Comparison of ENCODE assay signal across 21 cellular contexts in the genomic region with DNA sequence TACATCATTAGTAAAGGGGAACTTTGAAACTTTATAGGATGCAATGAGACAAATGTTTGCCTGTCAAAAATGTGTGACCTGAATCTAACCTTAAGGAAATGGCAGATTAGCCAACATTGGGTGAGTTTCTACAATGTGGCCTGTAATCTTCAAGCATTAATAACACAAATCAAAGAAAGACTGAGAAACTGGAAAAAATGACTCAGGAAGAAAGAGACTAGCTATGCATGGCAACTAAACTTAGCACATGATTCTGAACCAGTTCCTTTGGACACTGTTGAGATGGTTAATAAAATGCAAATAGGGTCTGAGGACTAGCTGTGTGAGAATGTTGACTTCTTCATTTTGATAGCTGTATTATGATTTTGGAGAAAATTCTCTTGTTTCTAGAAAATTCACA.
A peak's percentile ranks its signal among the peaks of the same experiment; 100 is the strongest.
DNase-seq lines count a peak whose midpoint lies in the region; ATAC-seq, FAIRE-seq and TF ChIP-seq lines count a peak whose summit lies in the region.
"Had no signal": no experiment of that assay in that cellular context is flagged by ENCODE, and none has a peak within 500 bp of the region (broad histone marks: within the 10 kb centered on the region; RNA-seq: fewer than 3 reads in every experiment).

No MANE protein-coding gene starts in this region.

- H4K20me1 ChIP-seq in GM23248 (ENCODE audit: insufficient read depth) (no peaks in the 10 kb centered on the region), GM12878 (ENCODE audit: control insufficient read depth, insufficient read depth) (no peaks in the 10 kb centered on the region)

- TF ChIP-seq CTCF in GM12878 (IDR thresholded peaks at IDR 0.05 in 2 of 3, conservative IDR thresholded peaks at IDR 0.05 in 1 of 3; ENCODE audit: control insufficient read depth in 2 of 3, extremely low read depth in 1 of 3, insufficient read depth in 1 of 3, low read depth in 3 of 3, low read length in 3 of 3) (no peak), prostate gland (IDR thresholded peaks at IDR 0.05) (no peak), body of pancreas (IDR thresholded peaks at IDR 0.05) (no peak)

- no peak overlapping the region for H3K23ac ChIP-seq in mesenchymal stem cell (ENCODE audit: low read length in 2 of 2)

- no peak for ATAC-seq in activated naive CD8-positive, alpha-beta T cell treated with anti-CD3 and anti-CD28 coated beads, Interleukin-2, amount 50 U/mL, for 24 hours
- ATAC-seq in GM12878 (no peak), body of pancreas (no peak)
- ATAC-seq: Right ventricle myocardium inferior had no signal

- peak; percentile 18 for FAIRE-seq in GM12878 (lab: Jason Lieb, UNC)
- FAIRE-seq: GM19239, RCC 7860 had no signal

- H3K4me3 Mint-ChIP-seq in activated naive CD8-positive, alpha-beta T cell treated with anti-CD3 and anti-CD28 coated beads for 36 hours = no peak overlapping the region
- no peak overlapping the region for H3K4me3 Mint-ChIP-seq in activated naive CD8-positive, alpha-beta T cell treated with anti-CD3 and anti-CD28 coated beads, Interleukin-2, amount 50 U/mL, for 24 hours

- H3K36me3 ChIP-seq in GM23248 (ENCODE audit: low read depth) = no peaks in the 10 kb centered on the region
- H3K36me3 ChIP-seq in GM12878 (ENCODE audit: control insufficient read depth in 2 of 2, insufficient read depth in 2 of 2, low read length in 1 of 2) = no peaks in the 10 kb centered on the region
- H3K36me3 ChIP-seq in mesenchymal stem cell (ENCODE audit: control insufficient read depth in 1 of 2, insufficient read depth in 2 of 2, low read depth in 1 of 2, low read length in 2 of 2) = no peaks in the 10 kb centered on the region
- H3K36me3 ChIP-seq in prostate gland = no peaks in the 10 kb centered on the region
- no peaks in the 10 kb centered on the region for H3K36me3 ChIP-seq in body of pancreas (replicated peaks in 1 of 2; ENCODE audit: insufficient read depth in 1 of 2, low read depth in 2 of 2)
- H3K36me3 ChIP-seq: SJSA1 had no signal

- no peak for TF ChIP-seq EP300 in GM12878 (IDR thresholded peaks at IDR 0.05; ENCODE audit: borderline replicate concordance in 1 of 2, control insufficient read depth in 1 of 2, low read depth in 2 of 2, low read length in 2 of 2)

- no peaks in the 10 kb centered on the region for H3K9me2 ChIP-seq in GM23248 (ENCODE audit: insufficient read depth)

- TF ChIP-seq POLR2A in GM12878 (IDR thresholded peaks at IDR 0.05; ENCODE audit: low read depth, low read length) = no peak
- no peak for TF ChIP-seq POLR2A in prostate gland (IDR thresholded peaks at IDR 0.05)
- no peak for TF ChIP-seq POLR2A in body of pancreas (IDR thresholded peaks at IDR 0.05)

- H3K27me3 Mint-ChIP-seq in activated naive CD8-positive, alpha-beta T cell treated with anti-CD3 and anti-CD28 coated beads for 36 hours = no peaks in the 10 kb centered on the region
- peaks cover 1% of the 10 kb centered on the region for H3K27me3 Mint-ChIP-seq in activated naive CD8-positive, alpha-beta T cell treated with anti-CD3 and anti-CD28 coated beads, Interleukin-2, amount 50 U/mL, for 24 hours

- in situ Hi-C loops in GM23248 (cut with MboI) = no loop called here
- in situ Hi-C loops in GM12878 (cut with MboI) = no loop called here

- H2AFZ ChIP-seq in GM23248 = no peak overlapping the region
- H2AFZ ChIP-seq in GM12878 (ENCODE audit: control insufficient read depth, low read depth, low read length) = no peak overlapping the region
- no peak overlapping the region for H2AFZ ChIP-seq in mesenchymal stem cell (ENCODE audit: low read depth, low read length)

- H2BK15ac ChIP-seq in mesenchymal stem cell (ENCODE audit: low read depth, poor library complexity, severe bottlenecking) = no peak overlapping the region

- TF ChIP-seq RAD21 in GM12878 (IDR thresholded peaks at IDR 0.05; ENCODE audit: insufficient read depth, low read depth, low read length) = no peak

- H4K8ac ChIP-seq in mesenchymal stem cell (ENCODE audit: low read length) = no peak overlapping the region

- RAD21 ChIA-PET in GM12878 (lab: Charles Lee; ENCODE audit: unreplicated experiment) = interaction anchor here (0.9 to 1.5 kb wide), 4 partner anchors 34 to 468 kb away, joined by 3 read pairs; no protein-coding TSS in a partner anchor

- BruUV-seq in GM12878 (replicated peaks; lab: Mats Ljungman, UMichigan) = no TSS peak

- H2AK5ac ChIP-seq in mesenchymal stem cell (ENCODE audit: low read length, severe bottlenecking) = no peak overlapping the region

- intact Hi-C loops in GM12878 (cut with micrococcal nuclease; ENCODE audit: unreplicated experiment) = loop anchor here (5.0 kb wide), 1 partner anchor 179 kb away; no protein-coding TSS in a partner anchor
- intact Hi-C loops in prostate gland (cut with DNase I) = no loop called here
- intact Hi-C loops in body of pancreas (cut with DNase I) = no loop called here

- H3K36me3 Mint-ChIP-seq in activated naive CD8-positive, alpha-beta T cell treated with anti-CD3 and anti-CD28 coated beads for 36 hours = peaks cover 2% of the 10 kb centered on the region
- no peaks in the 10 kb centered on the region for H3K36me3 Mint-ChIP-seq in activated naive CD8-positive, alpha-beta T cell treated with anti-CD3 and anti-CD28 coated beads, Interleukin-2, amount 50 U/mL, for 24 hours (ENCODE audit: low read depth)

- H3K9me3 ChIP-seq in GM23248 (ENCODE audit: low read depth) (no peaks in the 10 kb centered on the region), GM12878 (replicated peaks; ENCODE audit: control insufficient read depth, insufficient read depth, low read length) (peaks cover 5% of the 10 kb centered on the region; the same call in 2 of the 3 replicates), mesenchymal stem cell (ENCODE audit: control insufficient read depth, low read length) (peaks cover 10% of the 10 kb centered on the region), prostate gland (no peaks in the 10 kb centered on the region), body of pancreas (no peaks in the 10 kb centered on the region)
- H3K9me3 ChIP-seq: SJSA1 had no signal

- H3K4ac ChIP-seq in mesenchymal stem cell (ENCODE audit: low read depth in 1 of 2, low read length in 2 of 2) = no peak overlapping the region

- H3K4me1 Mint-ChIP-seq in activated naive CD8-positive, alpha-beta T cell treated with anti-CD3 and anti-CD28 coated beads for 36 hours = peaks cover 20% of the 10 kb centered on the region
- H3K4me1 Mint-ChIP-seq in activated naive CD8-positive, alpha-beta T cell treated with anti-CD3 and anti-CD28 coated beads, Interleukin-2, amount 50 U/mL, for 24 hours = peaks cover 26% of the 10 kb centered on the region

- H3K4me2 ChIP-seq in GM23248 (ENCODE audit: unreplicated experiment) (no peak overlapping the region), GM12878 (ENCODE audit: control insufficient read depth, insufficient read depth) (no peak overlapping the region), mesenchymal stem cell (ENCODE audit: low read length, poor library complexity, severe bottlenecking) (no peak overlapping the region)

- no peak overlapping the region for H3K4me3 ChIP-seq in GM23248
- H3K4me3 ChIP-seq in GM12878 = no peak overlapping the region
- H3K4me3 ChIP-seq in mesenchymal stem cell (ENCODE audit: insufficient read depth in 1 of 2, low read depth in 1 of 2, low read length in 2 of 2) = no peak overlapping the region
- no peak overlapping the region for H3K4me3 ChIP-seq in prostate gland
- H3K4me3 ChIP-seq in body of pancreas = no peak overlapping the region
- H3K4me3 ChIP-seq: SJSA1 had no signal

- H3K79me2 ChIP-seq in GM23248 (ENCODE audit: insufficient read depth) (no peaks in the 10 kb centered on the region), GM12878 (ENCODE audit: control insufficient read depth, insufficient read depth, low read length) (no peaks in the 10 kb centered on the region)

- DNase-seq in activated naive CD8-positive, alpha-beta T cell treated with anti-CD3 and anti-CD28 coated beads for 36 hours = no peak
- DNase-seq in activated naive CD8-positive, alpha-beta T cell treated with anti-CD3 and anti-CD28 coated beads, Interleukin-2, amount 50 U/mL, for 24 hours = no peak
- peak; percentile 52 for DNase-seq in GM23248
- no peak for DNase-seq in GM12878 (ENCODE audit: low read depth, low spot score)
- DNase-seq in mesenchymal stem cell = no peak
- DNase-seq in T-helper 1 cell = no peak
- no peak for DNase-seq in prostate gland (ENCODE audit: low spot score)
- DNase-seq in body of pancreas = no peak
- DNase-seq: 8988T, DMS79, H7, Kasumi-1, NCI-H1417, NCI-H187, NCI-H446 treated with DMSO at 0.1 percent for 48 hours, NCI-H526 treated with DMSO at 0.1 percent for 48 hours, OCI-M1 had no signal

- H4K91ac ChIP-seq in mesenchymal stem cell (ENCODE audit: low read length) = no peak overlapping the region

- CTCF ChIA-PET in GM12878 (lab: Yijun Ruan, JAX) = no interaction called here

- H3K9me3 Mint-ChIP-seq in activated naive CD8-positive, alpha-beta T cell treated with anti-CD3 and anti-CD28 coated beads for 36 hours = peaks cover 9% of the 10 kb centered on the region
- peaks cover 21% of the 10 kb centered on the region for H3K9me3 Mint-ChIP-seq in activated naive CD8-positive, alpha-beta T cell treated with anti-CD3 and anti-CD28 coated beads, Interleukin-2, amount 50 U/mL, for 24 hours

- no peaks in the 10 kb centered on the region for H3K27me3 ChIP-seq in GM23248 (replicated peaks; ENCODE audit: insufficient read depth)
- no peaks in the 10 kb centered on the region for H3K27me3 ChIP-seq in GM12878 (replicated peaks in 1 of 2; ENCODE audit: control insufficient read depth in 2 of 2, insufficient read depth in 2 of 2, low read length in 1 of 2)
- no peaks in the 10 kb centered on the region for H3K27me3 ChIP-seq in mesenchymal stem cell (ENCODE audit: control insufficient read depth in 1 of 2, insufficient read depth in 1 of 2, low read length in 2 of 2)
- no peaks in the 10 kb centered on the region for H3K27me3 ChIP-seq in prostate gland (replicated peaks; ENCODE audit: insufficient read depth)
- H3K27me3 ChIP-seq in body of pancreas = no peaks in the 10 kb centered on the region
- H3K27me3 ChIP-seq: SJSA1 had no signal

- H3F3A ChIP-seq in GM23248 (ENCODE audit: insufficient read depth) = no peaks in the 10 kb centered on the region

- SMC1A ChIA-PET in GM12878 (lab: Charles Lee; ENCODE audit: uncharacterized antibody, unreplicated experiment) = interaction anchor here (0.6 to 1.6 kb wide), 16 partner anchors 9 to 224 kb away, joined by 3 to 4 read pairs (median 3); no protein-coding TSS in a partner anchor

- no peaks in the 10 kb centered on the region for H3K4me1 ChIP-seq in GM23248 (ENCODE audit: insufficient read depth)
- peaks cover 23% of the 10 kb centered on the region for H3K4me1 ChIP-seq in GM12878 (ENCODE audit: control insufficient read depth, insufficient read depth, low read length)
- no peaks in the 10 kb centered on the region for H3K4me1 ChIP-seq in mesenchymal stem cell (ENCODE audit: control insufficient read depth, insufficient read depth, low read depth, low read length)
- H3K4me1 ChIP-seq in prostate gland (replicated peaks) = no peaks in the 10 kb centered on the region
- H3K4me1 ChIP-seq in body of pancreas = no peaks in the 10 kb centered on the region
- H3K4me1 ChIP-seq: SJSA1 had no signal

- POLR2A ChIA-PET in GM12878 (lab: Charles Lee) = interaction anchor here (0.6 to 0.8 kb wide), 2 partner anchors 181 to 279 kb away, joined by 3 to 4 read pairs; no protein-coding TSS in a partner anchor

- H3K27ac Mint-ChIP-seq in activated naive CD8-positive, alpha-beta T cell treated with anti-CD3 and anti-CD28 coated beads for 36 hours = peak overlapping the region; percentile 17
- no peak overlapping the region for H3K27ac Mint-ChIP-seq in activated naive CD8-positive, alpha-beta T cell treated with anti-CD3 and anti-CD28 coated beads, Interleukin-2, amount 50 U/mL, for 24 hours

- H3K79me1 ChIP-seq in mesenchymal stem cell (replicated peaks; ENCODE audit: low read length, poor library complexity, severe bottlenecking) = no peaks in the 10 kb centered on the region

- no peak overlapping the region for H3K18ac ChIP-seq in mesenchymal stem cell (ENCODE audit: low read depth in 1 of 2, low read length in 2 of 2)

- H2BK12ac ChIP-seq in mesenchymal stem cell (ENCODE audit: low read length in 2 of 2) = no peak overlapping the region

- H3K27ac ChIP-seq in GM23248 = no peak overlapping the region
- H3K27ac ChIP-seq in GM12878 (ENCODE audit: control insufficient read depth, insufficient read depth) = no peak overlapping the region
- no peak overlapping the region for H3K27ac ChIP-seq in mesenchymal stem cell (ENCODE audit: low read length, poor library complexity, severe bottlenecking)
- no peak overlapping the region for H3K27ac ChIP-seq in prostate gland
- H3K27ac ChIP-seq in body of pancreas = no peak overlapping the region
- H3K27ac ChIP-seq: SJSA1 had no signal

- no peak overlapping the region for H3K9ac ChIP-seq in GM23248
- no peak overlapping the region for H3K9ac ChIP-seq in GM12878 (ENCODE audit: control insufficient read depth, insufficient read depth, low read length)
- H3K9ac ChIP-seq in mesenchymal stem cell (ENCODE audit: low read length) = peak overlapping the region; percentile 49

- no peak overlapping the region for H2BK120ac ChIP-seq in mesenchymal stem cell (ENCODE audit: low read depth, low read length)

- H3K14ac ChIP-seq in mesenchymal stem cell (ENCODE audit: low read length in 2 of 2) = no peak overlapping the region

- H2BK5ac ChIP-seq in mesenchymal stem cell (ENCODE audit: low read depth, low read length, poor library complexity, severe bottlenecking) = no peak overlapping the region
